Comparison of ENCODE assay signal across 8 cellular contexts in the genomic region with DNA sequence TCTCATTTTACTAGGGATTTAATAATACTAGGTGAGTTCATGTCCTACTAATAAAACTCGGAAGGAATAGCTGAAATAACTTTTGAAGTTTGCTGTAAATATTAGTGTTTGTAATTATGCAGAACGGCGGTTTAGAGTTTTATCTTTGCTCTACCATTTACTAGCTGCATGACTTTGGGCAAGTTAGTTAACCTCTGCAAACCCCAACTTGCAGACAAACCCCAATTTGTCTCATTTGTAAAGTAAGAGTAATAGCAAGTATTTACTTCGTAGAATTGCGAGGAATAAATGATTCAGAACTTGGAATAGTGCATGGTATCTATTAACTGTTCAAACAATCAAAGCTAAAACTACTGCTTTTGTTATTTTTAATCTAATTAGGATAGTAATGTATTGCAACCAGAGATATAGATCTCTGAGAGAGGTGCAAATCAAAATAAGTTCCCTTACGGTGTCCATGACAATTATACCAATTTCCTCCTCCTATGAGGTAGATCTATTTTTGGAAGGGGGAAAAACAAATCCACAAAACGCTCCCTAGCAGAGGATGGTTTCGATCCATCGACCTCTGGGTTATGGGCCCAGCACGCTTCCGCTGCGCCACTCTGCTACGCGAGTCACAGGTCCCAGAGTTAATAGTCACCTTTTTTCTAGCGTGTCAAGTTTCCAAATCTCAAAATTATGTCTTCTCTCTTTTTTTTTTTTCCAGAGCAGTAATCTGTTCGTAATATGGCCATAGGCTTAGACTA. TPM values are rescaled to one million over a fixed set of nuclear protein-coding genes. Genes with fewer than 3 reads are reported as not detected.
DNase-seq lines count a peak whose midpoint lies in the region; ATAC-seq and FAIRE-seq lines count a peak whose summit lies in the region.

No MANE protein-coding gene starts in this region.

- peak; percentile 51 to 66 (median 62) for DNase-seq in CD4-positive, alpha-beta memory T cell
- DNase-seq in RCC 7860 (ENCODE audit: low spot score) (peak; percentile 58), kidney tubule cell (ENCODE audit: low spot score) (peak; percentile 76), small intestine (no peak)
- DNase-seq in activated naive CD4-positive, alpha-beta T cell treated with anti-CD3 and anti-CD28 coated beads for 36 hours, result peak; percentile 81

- H3K27ac Mint-ChIP-seq in CD4-positive, alpha-beta memory T cell, result peak overlapping the region; percentile 42 to 98 (median 93)
- peak overlapping the region; percentile 90 for H3K27ac Mint-ChIP-seq in activated naive CD4-positive, alpha-beta T cell treated with anti-CD3 and anti-CD28 coated beads for 36 hours

- peaks cover 0 to 13% of the 10 kb centered on the region in 2 donors for H3K36me3 Mint-ChIP-seq in CD4-positive, alpha-beta memory T cell
- H3K36me3 Mint-ChIP-seq in activated naive CD4-positive, alpha-beta T cell treated with anti-CD3 and anti-CD28 coated beads for 36 hours (ENCODE audit: low read depth), result peaks cover 5% of the 10 kb centered on the region

- CTCF ChIA-PET in CD4-positive, alpha-beta memory T cell (lab: Charles Lee; ENCODE audit: partially characterized antibody), result interaction anchor here (1.0 to 2.6 kb wide), 9 partner anchors 8 to 266 kb away, joined by 3 to 13 read pairs (median 5); no protein-coding TSS in a partner anchor
- CTCF ChIA-PET in activated naive CD4-positive, alpha-beta T cell treated with anti-CD3 and anti-CD28 coated beads for 36 hours (lab: Charles Lee), result interaction anchor here (0.8 to 1.7 kb wide), 3 partner anchors 242 to 266 kb away, joined by 3 to 6 read pairs (median 3); no protein-coding TSS in a partner anchor

- peaks cover 15 to 38% of the 10 kb centered on the region in 2 donors for H3K27me3 Mint-ChIP-seq in CD4-positive, alpha-beta memory T cell
- peaks cover 28% of the 10 kb centered on the region for H3K27me3 Mint-ChIP-seq in activated naive CD4-positive, alpha-beta T cell treated with anti-CD3 and anti-CD28 coated beads for 36 hours (ENCODE audit: low read depth)

- H3K4me3 ChIP-seq in CD4-positive, alpha-beta memory T cell (ENCODE audit: low read length in 2 of 2), result no peak overlapping the region
- H3K4me3 ChIP-seq in HUES48 (ENCODE audit: low read depth, low read length), result peak overlapping the region; percentile 86
- H3K4me3 ChIP-seq in small intestine (ENCODE audit: low read depth in 1 of 2, low read length in 2 of 2), result no peak overlapping the region

- H3K27ac ChIP-seq in CD4-positive, alpha-beta memory T cell (ENCODE audit: low read depth, low read length), result no peak overlapping the region
- H3K27ac ChIP-seq in HUES48 (ENCODE audit: low read depth, low read length) (no peak overlapping the region), small intestine (ENCODE audit: low read depth in 1 of 2, low read length in 1 of 2) (no peak overlapping the region)

- 12 to 18% (median 14%) methylated on average over 16 of the region's 16 CpGs for WGBS in small intestine, 3 donors

- no peaks in the 10 kb centered on the region for H3K36me3 ChIP-seq in CD4-positive, alpha-beta memory T cell (ENCODE audit: insufficient read depth, low read length)
- H3K36me3 ChIP-seq in HUES48 (ENCODE audit: control insufficient read depth, insufficient read depth, low read length), result no peaks in the 10 kb centered on the region
- H3K36me3 ChIP-seq in small intestine (ENCODE audit: control insufficient read depth in 2 of 2, insufficient read depth in 2 of 2, low read length in 2 of 2), result no peaks in the 10 kb centered on the region

- H3K9ac ChIP-seq in HUES48 (ENCODE audit: low read depth, low read length), result no peak overlapping the region

- peaks cover 0 to 21% (median 0%) of the 10 kb centered on the region in 8 donors for H3K9me3 Mint-ChIP-seq in CD4-positive, alpha-beta memory T cell
- H3K9me3 Mint-ChIP-seq in activated naive CD4-positive, alpha-beta T cell treated with anti-CD3 and anti-CD28 coated beads for 36 hours, result peaks cover 4% of the 10 kb centered on the region

- no peak for ATAC-seq in HG02588 (IDR thresholded peaks at IDR 0.05; ENCODE audit: unreplicated experiment)
- ATAC-seq in GM18858 (IDR thresholded peaks at IDR 0.05; ENCODE audit: unreplicated experiment), result no peak

- peaks cover 32% of the 10 kb centered on the region for H3K4me1 ChIP-seq in CD4-positive, alpha-beta memory T cell (ENCODE audit: insufficient read depth, low read length)
- H3K4me1 ChIP-seq in HUES48 (ENCODE audit: control insufficient read depth, insufficient read depth, low read length) (peaks cover 3% of the 10 kb centered on the region; the same call in 1 of the 2 replicates), small intestine (ENCODE audit: control insufficient read depth in 2 of 2, insufficient read depth in 1 of 2, low read depth in 1 of 2, low read length in 1 of 2) (peaks cover 3% of the 10 kb centered on the region in 2 donors)

- H3K4me3 Mint-ChIP-seq in CD4-positive, alpha-beta memory T cell, result peak overlapping the region; percentile 63 to 86 (median 82)
- H3K4me3 Mint-ChIP-seq in activated naive CD4-positive, alpha-beta T cell treated with anti-CD3 and anti-CD28 coated beads for 36 hours, result peak overlapping the region; percentile 82

- no peaks in the 10 kb centered on the region for H3K9me3 ChIP-seq in CD4-positive, alpha-beta memory T cell (ENCODE audit: control insufficient read depth in 1 of 2, low read length in 2 of 2)
- H3K9me3 ChIP-seq in HUES48 (ENCODE audit: control insufficient read depth, insufficient read depth, low read length) (no peaks in the 10 kb centered on the region), small intestine (ENCODE audit: control insufficient read depth, low read depth) (no peaks in the 10 kb centered on the region)

- FAIRE-seq in RCC 7860 (lab: Jason Lieb, UNC) (no peak), small intestine (lab: Jason Lieb, UNC) (no peak)

- H3K4me1 Mint-ChIP-seq in CD4-positive, alpha-beta memory T cell, result peaks cover 29 to 43% (median 32%) of the 10 kb centered on the region in 4 donors
- peaks cover 35% of the 10 kb centered on the region for H3K4me1 Mint-ChIP-seq in activated naive CD4-positive, alpha-beta T cell treated with anti-CD3 and anti-CD28 coated beads for 36 hours (ENCODE audit: low read depth)

- POLR2A ChIA-PET in CD4-positive, alpha-beta memory T cell (lab: Charles Lee; ENCODE audit: partially characterized antibody), result interaction anchor here (0.5 to 4.5 kb wide), 20 partner anchors 7 to 1508 kb away, joined by 3 to 22 read pairs (median 6); a partner anchor contains a TSS

- H3K27me3 ChIP-seq in CD4-positive, alpha-beta memory T cell (ENCODE audit: insufficient read depth, low read length), result peaks cover 7% of the 10 kb centered on the region
- H3K27me3 ChIP-seq in HUES48 (ENCODE audit: control insufficient read depth, insufficient read depth, low read length) (peaks cover 20% of the 10 kb centered on the region), small intestine (ENCODE audit: control insufficient read depth in 2 of 2, insufficient read depth in 2 of 2, low read length in 2 of 2) (peaks cover 0 to 10% of the 10 kb centered on the region in 2 donors)

- intact Hi-C loops in CD4-positive, alpha-beta memory T cell (cut with micrococcal nuclease), result loop anchor here (1.0 to 10.0 kb wide), 4 partner anchors 17 to 1355 kb away; a partner anchor contains a TSS
- intact Hi-C loops in activated naive CD4-positive, alpha-beta T cell treated with anti-CD3 and anti-CD28 coated beads for 36 hours (cut with micrococcal nuclease), result loop anchor here (1.0 to 10.0 kb wide), 7 partner anchors 8 to 1145 kb away; partner anchors contain the start of gene ZNF184

RNA-seq across cellular contexts. Expression of gene BTN3A2, which starts 35.1 kb away (rescaled TPM):
- total RNA-seq in CD4-positive, alpha-beta memory T cell, result 100 to 1,000 TPM; 315 to 323 TPM
- polyA plus RNA-seq in CD4-positive, alpha-beta memory T cell, result 100 to 1,000 TPM in 1 of 2 donors, 10 to 100 TPM in 1; 68.1 to 126 TPM
- 10 to 100 TPM; 67.6 to 80.5 TPM for total RNA-seq in activated naive CD4-positive, alpha-beta T cell treated with anti-CD3 and anti-CD28 coated beads for 36 hours
- 10 to 100 TPM; 17.7 to 37.1 (median 29.5) TPM for polyA plus RNA-seq in small intestine

RNA-seq across cellular contexts. Expression of gene BTN2A2, which starts 53.0 kb away (rescaled TPM):
- 10 to 100 TPM; 21.8 to 23.6 TPM for total RNA-seq in CD4-positive, alpha-beta memory T cell
- 1 to 10 TPM; 3.3 to 4.0 TPM for polyA plus RNA-seq in CD4-positive, alpha-beta memory T cell
- total RNA-seq in activated naive CD4-positive, alpha-beta T cell treated with anti-CD3 and anti-CD28 coated beads for 36 hours, result 10 to 100 TPM; 18.3 to 18.7 TPM
- polyA plus RNA-seq in small intestine, result 1 to 10 TPM in 2 of 3 donors, under 1 TPM in 1; 0.89 to 6.4 (median 3.0) TPM
